In genomic region chr3:170656293-170656692, GRCh38 we compare ENCODE assay signal across 30 cellular contexts.
"Had no signal": no experiment of that assay in that cellular context is flagged by ENCODE, and none has a peak within 500 bp of the region (broad histone marks: within the 10 kb centered on the region; RNA-seq: fewer than 3 reads in every experiment).

No MANE protein-coding gene starts in this region.

- FAIRE-seq: colon had no signal

- DNase-seq: activated B cell treated with CpG ODN at 0.5 μM for 24 hours; activated CD4-positive, alpha-beta T cell treated with anti-CD3 and anti-CD28 coated beads for 48 hours; activated CD4-positive, alpha-beta T cell treated with anti-CD3 and anti-CD28 coated beads, Interleukin-2, amount 50 U/mL, for 1 hour; activated CD4-positive, alpha-beta T cell treated with anti-CD3 and anti-CD28 coated beads, Interleukin-2, amount 50 U/mL, for 48 hours; activated CD8-positive, alpha-beta memory T cell treated with anti-CD3 and anti-CD28 coated beads for 24 hours; activated CD8-positive, alpha-beta T cell treated with anti-CD3 and anti-CD28 coated beads for 36 hours; activated effector memory CD4-positive, alpha-beta T cell treated with anti-CD3 and anti-CD28 coated beads, Interleukin-2, amount 50 U/mL, for 16 hours; activated naive CD4-positive, alpha-beta T cell treated with anti-CD3 and anti-CD28 coated beads for 36 hours; activated naive CD8-positive, alpha-beta T cell treated with anti-CD3 and anti-CD28 coated beads for 36 hours; activated naive CD8-positive, alpha-beta T cell treated with anti-CD3 and anti-CD28 coated beads, Interleukin-2, amount 50 U/mL, for 24 hours; activated T-cell treated with anti-CD3 and anti-CD28 coated beads, Interleukin-2, amount 50 U/mL, for 48 hours; adrenal gland; amygdala; aorta; body of pancreas; caudate nucleus; cortex of kidney; dermis blood vessel endothelial cell; effector CD4-positive, alpha-beta T cell; effector memory CD8-positive, alpha-beta T cell; erythroblast; foreskin keratinocyte; T-helper 1 cell; T-helper 17 cell; T1000; WERI-Rb-1 had no signal

- H3K27ac ChIP-seq: adrenal gland, body of pancreas, esophagus muscularis mucosa, foreskin keratinocyte, gastroesophageal sphincter, WERI-Rb-1 had no signal

- ATAC-seq: activated CD4-positive, CD25-positive, alpha-beta regulatory T cell treated with anti-CD3 and anti-CD28 coated beads, Interleukin-2, amount 50 U/mL, for 24 hours; activated CD8-positive, alpha-beta T cell treated with anti-CD3 and anti-CD28 coated beads for 36 hours; activated naive CD8-positive, alpha-beta T cell treated with anti-CD3 and anti-CD28 coated beads, Interleukin-2, amount 50 U/mL, for 24 hours; body of pancreas; effector memory CD8-positive, alpha-beta T cell; foreskin keratinocyte; gastroesophageal sphincter; T-helper 17 cell had no signal

- H3K9me3 ChIP-seq: adrenal gland, body of pancreas, esophagus muscularis mucosa, gastroesophageal sphincter had no signal

- H3K36me3 ChIP-seq: adrenal gland, esophagus muscularis mucosa, gastroesophageal sphincter, WERI-Rb-1 had no signal

- H3K4me3 ChIP-seq: adrenal gland, body of pancreas, esophagus muscularis mucosa, gastroesophageal sphincter had no signal

- H3K4me1 ChIP-seq: adrenal gland, body of pancreas, esophagus muscularis mucosa, foreskin keratinocyte, gastroesophageal sphincter had no signal

- H3K27me3 ChIP-seq: adrenal gland, body of pancreas, foreskin keratinocyte had no signal
